In the genomic region with DNA sequence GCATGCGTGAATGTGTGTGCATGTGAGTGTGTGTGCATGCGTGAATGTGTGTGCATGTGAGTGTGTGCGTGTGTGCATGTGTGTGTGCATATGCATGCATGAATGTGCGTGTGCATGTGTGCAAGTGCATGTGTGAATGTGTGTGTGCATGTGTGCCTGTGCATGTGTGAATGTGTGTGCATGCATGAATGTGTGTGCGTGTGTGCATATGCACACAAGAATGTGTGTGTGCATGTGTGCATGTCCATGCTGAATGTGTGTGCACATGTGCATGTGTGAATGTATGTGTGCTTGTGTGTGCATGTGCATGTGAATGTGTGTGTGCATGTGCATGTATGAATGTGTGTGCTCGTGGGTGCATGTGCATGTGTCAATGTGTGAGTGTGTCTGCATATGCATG, we compare ENCODE assay signal across 17 cellular contexts. TPM values are rescaled to one million over a fixed set of nuclear protein-coding genes. Genes with fewer than 3 reads are reported as not detected.
DNase-seq lines count a peak whose midpoint lies in the region; ATAC-seq, FAIRE-seq and TF ChIP-seq lines count a peak whose summit lies in the region.
"Had no signal": no experiment of that assay in that cellular context is flagged by ENCODE, and none has a peak within 500 bp of the region (broad histone marks: within the 10 kb centered on the region; RNA-seq: fewer than 3 reads in every experiment).

No MANE protein-coding gene starts in this region.

- SMC1A ChIA-PET in GM12878 (lab: Charles Lee; ENCODE audit: uncharacterized antibody, unreplicated experiment): no interaction called here

- no peak overlapping the region for H3K4me2 ChIP-seq in HepG2 (ENCODE audit: low read depth, low read length)
- H3K4me2 ChIP-seq in GM12878 (ENCODE audit: control insufficient read depth, insufficient read depth): no peak overlapping the region
- no peak overlapping the region for H3K4me2 ChIP-seq in endothelial cell of umbilical vein (ENCODE audit: insufficient read depth, low read length)

- ATAC-seq in HepG2: no peak
- no peak for ATAC-seq in right lobe of liver
- ATAC-seq in GM12878: no peak
- no peak for ATAC-seq in left cardiac atrium
- no peak for ATAC-seq in HG03108 (IDR thresholded peaks at IDR 0.05; ENCODE audit: unreplicated experiment)

- H3K79me2 ChIP-seq in HepG2 (ENCODE audit: insufficient read depth, low read length): no peaks in the 10 kb centered on the region
- no peaks in the 10 kb centered on the region for H3K79me2 ChIP-seq in GM12878 (ENCODE audit: control insufficient read depth, insufficient read depth, low read length)
- H3K79me2 ChIP-seq in endothelial cell of umbilical vein (ENCODE audit: control insufficient read depth, insufficient read depth, low read length): no peaks in the 10 kb centered on the region

- H2AFZ ChIP-seq in HepG2 (ENCODE audit: low read length) (no peak overlapping the region), GM12878 (ENCODE audit: control insufficient read depth, low read depth, low read length) (no peak overlapping the region), endothelial cell of umbilical vein (ENCODE audit: low read depth, low read length) (no peak overlapping the region)

- RAD21 ChIA-PET in GM12878 (lab: Charles Lee; ENCODE audit: unreplicated experiment): no interaction called here

- H3K4me3 ChIP-seq in HepG2 (replicated peaks in 1 of 3; ENCODE audit: insufficient read depth in 1 of 3, low read depth in 2 of 3, low read length in 3 of 3): no peak overlapping the region
- no peak overlapping the region for H3K4me3 ChIP-seq in right lobe of liver
- no peak overlapping the region for H3K4me3 ChIP-seq in GM12878
- H3K4me3 ChIP-seq in endothelial cell of umbilical vein (replicated peaks in 1 of 3; ENCODE audit: insufficient read depth in 1 of 3, low read depth in 1 of 3, low read length in 3 of 3): no peak overlapping the region
- no peak overlapping the region for H3K4me3 ChIP-seq in Peyer's patch

- H3K9me1 ChIP-seq in endothelial cell of umbilical vein (replicated peaks; ENCODE audit: control insufficient read depth, extremely low read depth, insufficient read depth, low read length): no peaks in the 10 kb centered on the region

- dilution Hi-C loops in endothelial cell of umbilical vein (cut with MboI; ENCODE audit: extremely low pct_ligation_motif_present, low sequenced_read_pairs): no loop called here

- H3K36me3 ChIP-seq in HepG2 (replicated peaks in 1 of 2; ENCODE audit: control insufficient read depth in 1 of 2, insufficient read depth in 2 of 2, low read length in 2 of 2): no peaks in the 10 kb centered on the region
- no peaks in the 10 kb centered on the region for H3K36me3 ChIP-seq in right lobe of liver
- H3K36me3 ChIP-seq in GM12878 (ENCODE audit: control insufficient read depth in 2 of 2, insufficient read depth in 2 of 2, low read length in 1 of 2): no peaks in the 10 kb centered on the region
- no peaks in the 10 kb centered on the region for H3K36me3 ChIP-seq in endothelial cell of umbilical vein (ENCODE audit: control insufficient read depth in 2 of 2, extremely low read depth in 1 of 2, insufficient read depth in 2 of 2, low read length in 2 of 2)
- H3K36me3 ChIP-seq in Peyer's patch: no peaks in the 10 kb centered on the region

- TF ChIP-seq EP300 in HepG2 (IDR thresholded peaks at IDR 0.05; ENCODE audit: low read depth in 2 of 2, low read length in 2 of 2): no peak
- no peak for TF ChIP-seq EP300 in HepG2 (CRISPR knock-in tag; IDR thresholded peaks at IDR 0.05; ENCODE audit: borderline replicate concordance)
- no peak for TF ChIP-seq EP300 in GM12878 (IDR thresholded peaks at IDR 0.05; ENCODE audit: borderline replicate concordance in 1 of 2, control insufficient read depth in 1 of 2, low read depth in 2 of 2, low read length in 2 of 2)

- WGBS in HepG2 (ENCODE audit: low lambda C conversion rate): 59% methylated on average over 6 of the region's 6 CpGs
- 79% methylated on average over 4 of the region's 6 CpGs for WGBS in right lobe of liver (ENCODE audit: insufficient coverage, low coverage, low lambda C conversion rate, missing lambda C conversion rate)
- WGBS in GM12878 (ENCODE audit: insufficient coverage, insufficient replicate concordance, low lambda C conversion rate, missing lambda C conversion rate): 62% methylated on average over 6 of the region's 6 CpGs

- H3K9ac ChIP-seq in HepG2 (ENCODE audit: insufficient read depth, low read depth, low read length) (no peak overlapping the region), GM12878 (ENCODE audit: control insufficient read depth, insufficient read depth, low read length) (no peak overlapping the region), endothelial cell of umbilical vein (replicated peaks; ENCODE audit: extremely low read depth, insufficient read depth, low read length) (no peak overlapping the region)

- TF ChIP-seq POLR2A in HepG2 (IDR thresholded peaks at IDR 0.05; ENCODE audit: insufficient read depth in 1 of 2, low read depth in 2 of 2, low read length in 2 of 2) (no peak), right lobe of liver (IDR thresholded peaks at IDR 0.05) (no peak), GM12878 (IDR thresholded peaks at IDR 0.05; ENCODE audit: low read depth, low read length) (no peak), endothelial cell of umbilical vein (IDR thresholded peaks at IDR 0.05; ENCODE audit: low read depth, low read length) (no peak), Peyer's patch (IDR thresholded peaks at IDR 0.05) (no peak)

- H4K20me1 ChIP-seq in HepG2 (ENCODE audit: insufficient read depth, low read length): no peaks in the 10 kb centered on the region
- no peaks in the 10 kb centered on the region for H4K20me1 ChIP-seq in GM12878 (ENCODE audit: control insufficient read depth, insufficient read depth)
- H4K20me1 ChIP-seq in endothelial cell of umbilical vein (replicated peaks; ENCODE audit: control insufficient read depth, extremely low read depth, insufficient read depth, low read length): no peaks in the 10 kb centered on the region

- POLR2A ChIA-PET in HepG2 (lab: Yijun Ruan, JAX) (no interaction called here), GM12878 (lab: Charles Lee) (no interaction called here), endothelial cell of umbilical vein (lab: Charles Lee) (no interaction called here)

- DNase-seq in HepG2 (ENCODE audit: low spot score): no peak
- DNase-seq in right lobe of liver: no peak
- no peak for DNase-seq in GM12878 (ENCODE audit: low read depth, low spot score)
- DNase-seq in endothelial cell of umbilical vein (ENCODE audit: low read depth, low spot score): no peak
- DNase-seq in Peyer's patch: no peak
- DNase-seq in left cardiac atrium: no peak
- no peak for DNase-seq in hepatic stellate cell (ENCODE audit: low spot score)
- DNase-seq: C1 segment of cervical spinal cord; CD4-positive, alpha-beta T cell; DMS79 treated with DMSO at 0.1 percent for 48 hours; EL; GOT3; HCEC 1CT had no signal

- H3K27ac ChIP-seq in HepG2 (ENCODE audit: extremely low read length, insufficient read depth, low read length) (no peak overlapping the region), right lobe of liver (no peak overlapping the region), GM12878 (ENCODE audit: control insufficient read depth, insufficient read depth) (no peak overlapping the region), endothelial cell of umbilical vein (ENCODE audit: insufficient read depth, low read depth, low read length) (no peak overlapping the region), Peyer's patch (no peak overlapping the region)

- intact Hi-C loops in HepG2 (cut with micrococcal nuclease; ENCODE audit: unreplicated experiment) (no loop called here), right lobe of liver (cut with DNase I) (no loop called here), GM12878 (cut with micrococcal nuclease; ENCODE audit: unreplicated experiment) (no loop called here), endothelial cell of umbilical vein (cut with micrococcal nuclease) (no loop called here), left cardiac atrium (cut with DNase I) (no loop called here)

- no TSS peak for BruUV-seq in HepG2 (replicated peaks; lab: Mats Ljungman, UMichigan)
- BruUV-seq in GM12878 (replicated peaks; lab: Mats Ljungman, UMichigan): no TSS peak
- no TSS peak for BruUV-seq in endothelial cell of umbilical vein (replicated peaks; lab: Mats Ljungman, UMichigan)

- FAIRE-seq in HepG2 (lab: Jason Lieb, UNC): no peak
- FAIRE-seq in GM12878 (lab: Jason Lieb, UNC): no peak
- no peak for FAIRE-seq in endothelial cell of umbilical vein (lab: Jason Lieb, UNC)
- FAIRE-seq: G401.6, GM19239 had no signal

- TF ChIP-seq RAD21 in HepG2 (CRISPR knock-in tag; IDR thresholded peaks at IDR 0.05) (no peak), GM12878 (IDR thresholded peaks at IDR 0.05; ENCODE audit: insufficient read depth, low read depth, low read length) (no peak)

- H3K27me3 ChIP-seq in HepG2 (ENCODE audit: control insufficient read depth in 1 of 2, insufficient read depth in 2 of 2, low read length in 2 of 2) (peaks cover 5 to 23% of the 10 kb centered on the region in 2 experiments; a peak in 3 of 5 replicates), right lobe of liver (peaks cover 0 to 10% of the 10 kb centered on the region in 2 donors), GM12878 (replicated peaks in 1 of 2; ENCODE audit: control insufficient read depth in 2 of 2, insufficient read depth in 2 of 2, low read length in 1 of 2) (peaks cover 0 to 3% of the 10 kb centered on the region in 2 experiments; a peak in 2 of 4 replicates), endothelial cell of umbilical vein (ENCODE audit: control insufficient read depth in 2 of 2, insufficient read depth in 2 of 2, low read length in 2 of 2) (peaks cover 4 to 12% of the 10 kb centered on the region in 2 experiments), Peyer's patch (peaks cover 0 to 8% of the 10 kb centered on the region in 2 donors)

- TF ChIP-seq CTCF in HepG2 (CRISPR knock-in tag; IDR thresholded peaks at IDR 0.05) (no peak), right lobe of liver (IDR thresholded peaks at IDR 0.05) (no peak), GM12878 (IDR thresholded peaks at IDR 0.05 in 2 of 3, conservative IDR thresholded peaks at IDR 0.05 in 1 of 3; ENCODE audit: control insufficient read depth in 2 of 3, extremely low read depth in 1 of 3, insufficient read depth in 1 of 3, low read depth in 3 of 3, low read length in 3 of 3) (no peak), endothelial cell of umbilical vein (IDR thresholded peaks at IDR 0.05; ENCODE audit: extremely low read depth in 1 of 2, insufficient read depth in 1 of 2, low read depth in 1 of 2, low read length in 2 of 2) (no peak), Peyer's patch (IDR thresholded peaks at IDR 0.05) (no peak)

- CTCF ChIA-PET in HepG2 (lab: Yijun Ruan, JAX; ENCODE audit: low intra/inter-chr PET ratio, low total read pairs) (no interaction called here), GM12878 (lab: Yijun Ruan, JAX) (no interaction called here), endothelial cell of umbilical vein (lab: Charles Lee) (no interaction called here)

- H3K4me1 ChIP-seq in HepG2 (ENCODE audit: insufficient read depth, low read length) (no peaks in the 10 kb centered on the region), right lobe of liver (peaks cover 0 to 8% (median 0%) of the 10 kb centered on the region in 4 donors), GM12878 (ENCODE audit: control insufficient read depth, insufficient read depth, low read length) (peaks cover 3% of the 10 kb centered on the region), endothelial cell of umbilical vein (ENCODE audit: control insufficient read depth, extremely low read depth, insufficient read depth, low read length) (peaks cover 3% of the 10 kb centered on the region), Peyer's patch (peaks cover 0 to 8% (median 6%) of the 10 kb centered on the region in 4 donors)

- H3K9me3 ChIP-seq in HepG2 (ENCODE audit: low read length): no peaks in the 10 kb centered on the region
- H3K9me3 ChIP-seq in right lobe of liver: peaks cover 0 to 3% (median 0%) of the 10 kb centered on the region in 4 donors
- no peaks in the 10 kb centered on the region for H3K9me3 ChIP-seq in GM12878 (replicated peaks; ENCODE audit: control insufficient read depth, insufficient read depth, low read length)
- no peaks in the 10 kb centered on the region for H3K9me3 ChIP-seq in endothelial cell of umbilical vein (replicated peaks; ENCODE audit: control insufficient read depth, insufficient read depth, low read length)
- no peaks in the 10 kb centered on the region for H3K9me3 ChIP-seq in Peyer's patch

- in situ Hi-C loops in HepG2 (cut with HindIII; ENCODE audit: extremely low pct_ligation_motif_present, low pct_unique_long_range_greater_than_20kb): no loop called here
- in situ Hi-C loops in GM12878 (cut with MboI): no loop called here

RNA-seq across cellular contexts. Expression of gene NUB1, which starts 42.1 kb away (rescaled TPM):
- total RNA-seq in HepG2 (2016; rRNA removed; fragmentation: Illumina TruSeq; extraction: Trizol): 37.0 and 47.3 TPM in 2 replicates
- 4.7 and 6.0 TPM in 2 replicates for total RNA-seq in HepG2 (2016; cell fraction: cytosol; rRNA removed; fragmentation: Illumina TruSeq; extraction: Trizol; ENCODE audit: low read depth)
- 35.2 and 42.6 TPM in 2 replicates for total RNA-seq in HepG2 (2016; cell fraction: insoluble cytoplasmic fraction; rRNA removed; fragmentation: Illumina TruSeq; extraction: Trizol)
- 10.8 and 12.6 TPM in 2 replicates for total RNA-seq in HepG2 (2016; cell fraction: membrane; rRNA removed; fragmentation: Illumina TruSeq; extraction: Trizol)
- 18.9 and 20.1 TPM in 2 replicates for total RNA-seq in HepG2 (2016; cell fraction: nucleus; rRNA removed; fragmentation: Illumina TruSeq; extraction: Trizol)
- polyA plus RNA-seq in HepG2 (2011; rRNA removed): 26.0 and 27.1 TPM in 2 replicates
- 19.1 and 22.8 TPM in 2 replicates for polyA plus RNA-seq in HepG2 (2011; cell fraction: cytosol; rRNA removed)
- polyA plus RNA-seq in HepG2 (2011; cell fraction: nucleus; rRNA removed): 33.3 and 38.5 TPM in 2 replicates
- polyA plus RNA-seq in HepG2 (2012): 42.2 and 43.6 TPM in 2 replicates
- polyA plus RNA-seq in HepG2 (2016; cell fraction: cytosol; fragmentation: Illumina TruSeq; extraction: Trizol; ENCODE audit: low read depth): 2.7 and 3.1 TPM in 2 replicates
- polyA plus RNA-seq in HepG2 (2016; cell fraction: insoluble cytoplasmic fraction; fragmentation: Illumina TruSeq; extraction: Trizol; ENCODE audit: low read depth): 47.8 and 54.9 TPM in 2 replicates
- polyA plus RNA-seq in HepG2 (2016; cell fraction: membrane; fragmentation: Illumina TruSeq; extraction: Trizol; ENCODE audit: low read depth): 6.4 and 6.9 TPM in 2 replicates
- polyA plus RNA-seq in HepG2 (2016; cell fraction: nucleus; fragmentation: Illumina TruSeq; extraction: Trizol; ENCODE audit: insufficient read depth, low read depth): 27.0 and 28.5 TPM in 2 replicates
- 32.1 and 35.9 TPM in 2 replicates for polyA minus RNA-seq in HepG2 (2011; rRNA and poly(A)+ RNA removed; ENCODE audit: low replicate concordance)
- polyA minus RNA-seq in HepG2 (2011; cell fraction: cytosol; rRNA and poly(A)+ RNA removed): 22.8 and 23.4 TPM in 2 replicates
- 31.8 and 46.1 TPM in 2 replicates for polyA minus RNA-seq in HepG2 (2011; cell fraction: nucleus; rRNA and poly(A)+ RNA removed)
- total RNA-seq in right lobe of liver: 10 to 100 TPM; 21.1 to 31.3 (median 26.2) TPM
- total RNA-seq in GM12878 (2013; cell fraction: nucleolus; rRNA removed): 88.2 and 88.7 TPM in 2 replicates
- total RNA-seq in GM12878 (2014; rRNA removed): 42.3 and 49.5 TPM in 2 replicates
- 64.0 and 65.6 TPM in 2 replicates for total RNA-seq in GM12878 (2014; rRNA removed; fragmentation: Illumina TruSeq; extraction: Trizol)
- 37.1 and 37.5 TPM in 2 replicates for total RNA-seq in GM12878 (2021)
- 26.5 TPM for polyA plus RNA-seq in GM12878 (2011; ENCODE audit: low read depth)
- polyA plus RNA-seq in GM12878 (2011; rRNA removed): 58.0 and 106 TPM in 2 replicates
- 36.1 and 36.7 TPM in 2 replicates for polyA plus RNA-seq in GM12878 (2011; cell fraction: cytosol; rRNA removed)
- 49.8 and 60.9 TPM in 2 replicates for polyA plus RNA-seq in GM12878 (2011; cell fraction: nucleus; rRNA removed)
- polyA plus RNA-seq in GM12878 (2012): 36.2 and 57.3 TPM in 2 replicates
- polyA plus RNA-seq in GM12878 (2014; fragmentation: Illumina TruSeq; extraction: Trizol): 102 and 177 TPM in 2 replicates
- 10 to 100 TPM; 24.1 to 28.8 TPM for polyA plus RNA-seq in GM12878 (2014; fragmentation: Nextera tagmentation; extraction: Ambion mirVana)
- 37.4 and 49.1 TPM in 2 replicates for polyA plus RNA-seq in GM12878 (2014; rRNA removed)
- 10 to 100 TPM; 48.9 to 54.4 TPM for polyA plus RNA-seq in GM12878 (2016; fragmentation: Nextera tagmentation; extraction: Ambion mirVana)
- polyA minus RNA-seq in GM12878 (2011; rRNA and poly(A)+ RNA removed): 31.6 and 38.5 TPM in 2 replicates
- 12.8 and 16.1 TPM in 2 replicates for polyA minus RNA-seq in GM12878 (2011; cell fraction: cytosol; rRNA and poly(A)+ RNA removed)
- 16.8 and 26.8 TPM in 2 replicates for polyA minus RNA-seq in GM12878 (2011; cell fraction: nucleus; rRNA and poly(A)+ RNA removed)
- 41.4 and 46.2 TPM in 2 replicates for total RNA-seq in endothelial cell of umbilical vein
- 27.9 and 28.0 TPM in 2 replicates for polyA plus RNA-seq in endothelial cell of umbilical vein
- 30.2 and 32.3 TPM in 2 replicates for polyA plus RNA-seq in endothelial cell of umbilical vein (2011; cell fraction: cytosol; rRNA removed)
- 33.7 and 40.4 TPM in 2 replicates for polyA plus RNA-seq in endothelial cell of umbilical vein (2011; cell fraction: nucleus; rRNA removed)
- polyA plus RNA-seq in endothelial cell of umbilical vein (2012): 39.5 and 70.4 TPM in 2 replicates
- polyA minus RNA-seq in endothelial cell of umbilical vein: 24.9 and 25.9 TPM in 2 replicates
- 22.5 TPM for polyA minus RNA-seq in endothelial cell of umbilical vein (2011; cell fraction: cytosol; rRNA and poly(A)+ RNA removed)
- 20.4 and 20.8 TPM in 2 replicates for polyA minus RNA-seq in endothelial cell of umbilical vein (2011; cell fraction: nucleus; rRNA and poly(A)+ RNA removed)
- 10 to 100 TPM; 66.4 to 90.8 (median 68.2) TPM for total RNA-seq in Peyer's patch
- 10 to 100 TPM; 30.6 to 37.3 TPM for total RNA-seq in left cardiac atrium

RNA-seq across cellular contexts. Expression of gene SMARCD3, which starts 51.0 kb away (rescaled TPM):
- total RNA-seq in HepG2 (2016; rRNA removed; fragmentation: Illumina TruSeq; extraction: Trizol) (0.53 and 0.62 TPM in 2 replicates), right lobe of liver (1 to 10 TPM; 2.4 to 7.3 (median 2.7) TPM), GM12878 (2014; rRNA removed) (0.11 TPM in 1 of 2 replicates, not detected in the other), GM12878 (2014; rRNA removed; fragmentation: Illumina TruSeq; extraction: Trizol) (0.13 and 0.14 TPM in 2 replicates), GM12878 (2021) (0.51 and 1.4 TPM in 2 replicates), endothelial cell of umbilical vein (5.9 and 6.1 TPM in 2 replicates), Peyer's patch (10 to 100 TPM in 3 of 4 donors, 1 to 10 TPM in 1; 1.2 to 61.1 (median 18.3) TPM), left cardiac atrium (100 to 1,000 TPM in 1 of 2 donors, 10 to 100 TPM in 1; 95.5 to 107 TPM)
- 0.79 and 1.2 TPM in 2 replicates for total RNA-seq in HepG2 (2016; cell fraction: cytosol; rRNA removed; fragmentation: Illumina TruSeq; extraction: Trizol; ENCODE audit: low read depth)
- total RNA-seq in HepG2 (2016; cell fraction: insoluble cytoplasmic fraction; rRNA removed; fragmentation: Illumina TruSeq; extraction: Trizol): 0.24 and 0.84 TPM in 2 replicates
- 0.86 and 1.2 TPM in 2 replicates for total RNA-seq in HepG2 (2016; cell fraction: membrane; rRNA removed; fragmentation: Illumina TruSeq; extraction: Trizol)
- 0.62 and 1.0 TPM in 2 replicates for total RNA-seq in HepG2 (2016; cell fraction: nucleus; rRNA removed; fragmentation: Illumina TruSeq; extraction: Trizol)
- polyA plus RNA-seq in HepG2 (2011; rRNA removed) (0.20 and 0.44 TPM in 2 replicates), GM12878 (2011; rRNA removed) (0.17 and 0.18 TPM in 2 replicates), GM12878 (2014; fragmentation: Illumina TruSeq; extraction: Trizol) (0.12 and 0.86 TPM in 2 replicates), GM12878 (2014; fragmentation: Nextera tagmentation; extraction: Ambion mirVana) (under 1 TPM; 0.11 TPM), GM12878 (2014; rRNA removed) (0.34 and 0.63 TPM in 2 replicates), GM12878 (2016; fragmentation: Nextera tagmentation; extraction: Ambion mirVana) (under 1 TPM; 0.39 to 0.81 TPM), endothelial cell of umbilical vein (8.5 and 10.5 TPM in 2 replicates)
- 0.08 and 0.09 TPM in 2 replicates for polyA plus RNA-seq in HepG2 (2011; cell fraction: cytosol; rRNA removed)
- polyA plus RNA-seq in HepG2 (2011; cell fraction: nucleus; rRNA removed): 1.7 and 2.4 TPM in 2 replicates
- 3.8 and 4.0 TPM in 2 replicates for polyA plus RNA-seq in HepG2 (2012)
- 0.55 and 0.76 TPM in 2 replicates for polyA plus RNA-seq in HepG2 (2016; cell fraction: cytosol; fragmentation: Illumina TruSeq; extraction: Trizol; ENCODE audit: low read depth)
- 0.35 and 0.52 TPM in 2 replicates for polyA plus RNA-seq in HepG2 (2016; cell fraction: insoluble cytoplasmic fraction; fragmentation: Illumina TruSeq; extraction: Trizol; ENCODE audit: low read depth)
- 0.62 and 0.80 TPM in 2 replicates for polyA plus RNA-seq in HepG2 (2016; cell fraction: membrane; fragmentation: Illumina TruSeq; extraction: Trizol; ENCODE audit: low read depth)
- polyA plus RNA-seq in HepG2 (2016; cell fraction: nucleus; fragmentation: Illumina TruSeq; extraction: Trizol; ENCODE audit: insufficient read depth, low read depth): 2.7 and 3.3 TPM in 2 replicates
- polyA minus RNA-seq in HepG2 (2011; rRNA and poly(A)+ RNA removed; ENCODE audit: low replicate concordance): 0.38 and 3.6 TPM in 2 replicates
- polyA minus RNA-seq in HepG2 (2011; cell fraction: cytosol; rRNA and poly(A)+ RNA removed): 1.1 TPM in 1 of 2 replicates, not detected in the other
- polyA minus RNA-seq in HepG2 (2011; cell fraction: nucleus; rRNA and poly(A)+ RNA removed): 0.25 and 0.64 TPM in 2 replicates
- total RNA-seq in GM12878 (2013; cell fraction: nucleolus; rRNA removed): not detected in 2 replicates
- 1.7 TPM for polyA plus RNA-seq in GM12878 (2011; ENCODE audit: low read depth)
- polyA plus RNA-seq in GM12878 (2011; cell fraction: cytosol; rRNA removed): 0.17 and 1.4 TPM in 2 replicates
- 0.79 and 1.0 TPM in 2 replicates for polyA plus RNA-seq in GM12878 (2011; cell fraction: nucleus; rRNA removed)
- polyA plus RNA-seq in GM12878 (2012): 3.2 and 3.6 TPM in 2 replicates
- polyA minus RNA-seq in GM12878 (2011; rRNA and poly(A)+ RNA removed): not detected in 2 replicates
- not detected in 2 replicates for polyA minus RNA-seq in GM12878 (2011; cell fraction: cytosol; rRNA and poly(A)+ RNA removed)
- not detected in 2 replicates for polyA minus RNA-seq in GM12878 (2011; cell fraction: nucleus; rRNA and poly(A)+ RNA removed)
- 5.6 and 6.0 TPM in 2 replicates for polyA plus RNA-seq in endothelial cell of umbilical vein (2011; cell fraction: cytosol; rRNA removed)
- polyA plus RNA-seq in endothelial cell of umbilical vein (2011; cell fraction: nucleus; rRNA removed): 58.4 and 65.9 TPM in 2 replicates
- 10.2 and 13.5 TPM in 2 replicates for polyA plus RNA-seq in endothelial cell of umbilical vein (2012)
- polyA minus RNA-seq in endothelial cell of umbilical vein: 4.0 and 7.0 TPM in 2 replicates
- 2.7 TPM for polyA minus RNA-seq in endothelial cell of umbilical vein (2011; cell fraction: cytosol; rRNA and poly(A)+ RNA removed)
- polyA minus RNA-seq in endothelial cell of umbilical vein (2011; cell fraction: nucleus; rRNA and poly(A)+ RNA removed): 6.4 and 10.1 TPM in 2 replicates
- total RNA-seq: B cell had no signal

Comparison
In these comparisons a context has a peak if more than half of its experiments do, and no peak if none do; other contexts are left out.
1. Of the 75 proteins assayed by ChIP-seq in both HepG2 and GM12878: peak only in HepG2: FOXK2; only in GM12878: NR2C2 and PBX3; in both: none; in neither: 72.